29 cellular contexts compared by ENCODE assay signal in the genomic region with DNA sequence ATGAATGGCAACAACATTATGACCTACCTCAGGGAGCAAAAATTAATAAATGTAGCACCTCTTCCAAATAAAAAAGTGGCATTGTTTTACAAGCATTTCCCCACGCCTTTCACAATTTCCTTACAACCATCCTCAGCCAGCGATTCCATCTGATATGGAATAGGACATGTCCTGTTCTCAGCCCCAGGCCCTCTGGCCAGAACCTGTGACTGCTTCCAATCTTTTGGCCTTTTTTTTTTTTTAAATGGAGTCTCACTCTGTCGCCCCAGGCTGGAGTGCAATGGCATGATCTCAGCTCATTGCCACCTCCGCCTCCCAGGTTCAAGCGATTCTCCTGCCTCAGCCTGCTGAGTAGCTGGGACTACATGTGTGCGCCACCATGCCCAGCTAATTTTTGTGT. TPM values are rescaled to one million over a fixed set of nuclear protein-coding genes. Genes with fewer than 3 reads are reported as not detected.
"Had no signal": no experiment of that assay in that cellular context is flagged by ENCODE, and none has a peak within 500 bp of the region (broad histone marks: within the 10 kb centered on the region; RNA-seq: fewer than 3 reads in every experiment).

No MANE protein-coding gene starts in this region.

- H3K27me3 Mint-ChIP-seq: stimulated activated naive CD8-positive, alpha-beta T cell treated with anti-CD3 and anti-CD28 coated beads, Interleukin-15, Interleukin-2, amounts not matched to agents 100 ng/mL and 50 ng/mL, for 24 hours; type B pancreatic cell had no signal

- FAIRE-seq: keratinocyte, pancreas, small intestine had no signal

- H3K36me3 ChIP-seq: left lung, lower lobe of right lung, pancreas, prostate gland, sigmoid colon, spleen, suprapubic skin, thoracic aorta, tibial artery, uterus had no signal

- ATAC-seq: left cardiac atrium; left lung; lower lobe of right lung; natural killer cell; stimulated activated effector memory CD8-positive, alpha-beta T cell treated with anti-CD3 and anti-CD28 coated beads, Interleukin-12 subunit alpha, Interleukin-12 subunit beta, amount 100 ng/mL, for 72 hours had no signal

- H3K27me3 ChIP-seq: left lung, pancreas, sigmoid colon, spleen, suprapubic skin, tibial artery, uterus had no signal

- H3K4me3 Mint-ChIP-seq: natural killer cell; nephron progenitor cell; stimulated activated effector memory CD8-positive, alpha-beta T cell treated with anti-CD3 and anti-CD28 coated beads, Interleukin-12 subunit alpha, Interleukin-12 subunit beta, amount 100 ng/mL, for 72 hours; stimulated activated naive CD8-positive, alpha-beta T cell treated with anti-CD3 and anti-CD28 coated beads, Interleukin-15, Interleukin-2, amounts not matched to agents 100 ng/mL and 50 ng/mL, for 24 hours; type B pancreatic cell had no signal

- H3K4me1 Mint-ChIP-seq: naive B cell had no signal

- H3K36me3 Mint-ChIP-seq: naive B cell; natural killer cell; stimulated activated effector memory CD8-positive, alpha-beta T cell treated with anti-CD3 and anti-CD28 coated beads, Interleukin-12 subunit alpha, Interleukin-12 subunit beta, amount 100 ng/mL, for 72 hours; type B pancreatic cell had no signal

- H3K9me3 Mint-ChIP-seq: naive B cell; natural killer cell; nephron progenitor cell; stimulated activated effector memory CD8-positive, alpha-beta T cell treated with anti-CD3 and anti-CD28 coated beads, Interleukin-12 subunit alpha, Interleukin-12 subunit beta, amount 100 ng/mL, for 72 hours; stimulated activated naive CD8-positive, alpha-beta T cell treated with anti-CD3 and anti-CD28 coated beads, Interleukin-15, Interleukin-2, amounts not matched to agents 100 ng/mL and 50 ng/mL, for 24 hours; type B pancreatic cell had no signal

- H3K4me3 ChIP-seq: left lung, lower lobe of right lung, pancreas, prostate gland, sigmoid colon, spleen, suprapubic skin, thoracic aorta, tibial artery, uterus had no signal

- H3K4me1 ChIP-seq: left lung, lower lobe of right lung, prostate gland, spleen, suprapubic skin, tibial artery, uterus had no signal

- DNase-seq: hippocampal formation; kidney glomerular epithelial cell; left cardiac atrium; left lung; lower lobe of right lung; mammary epithelial cell; mesenchymal stem cell; naive B cell; natural killer cell; nephron progenitor cell; pancreas; posterior cingulate gyrus; retina; sigmoid colon; spleen; stimulated activated CD4-positive, alpha-beta T cell treated with anti-CD3 and anti-CD28 coated beads, Interleukin-4, amount 100 ng/mL, for 24 hours; stimulated activated naive CD4-positive, alpha-beta T cell; tibial artery; uterus had no signal

- H3K9me3 ChIP-seq: left lung, lower lobe of right lung, pancreas, prostate gland, sigmoid colon, spleen, suprapubic skin, thoracic aorta, tibial artery, uterus had no signal

- H3K27ac ChIP-seq: left lung, lower lobe of right lung, pancreas, prostate gland, sigmoid colon, spleen, suprapubic skin, thoracic aorta, tibial artery, uterus had no signal

- H3K27ac Mint-ChIP-seq: natural killer cell; nephron progenitor cell; stimulated activated effector memory CD8-positive, alpha-beta T cell treated with anti-CD3 and anti-CD28 coated beads, Interleukin-12 subunit alpha, Interleukin-12 subunit beta, amount 100 ng/mL, for 72 hours; stimulated activated naive CD8-positive, alpha-beta T cell treated with anti-CD3 and anti-CD28 coated beads, Interleukin-15, Interleukin-2, amounts not matched to agents 100 ng/mL and 50 ng/mL, for 24 hours; type B pancreatic cell had no signal

RNA-seq across cellular contexts. Expression of gene WNK2, which starts 16.8 kb away (rescaled TPM):
- total RNA-seq: osteoblast, subcutaneous adipose tissue had no signal
- polyA plus RNA-seq: keratinocyte had no signal
